Comparison of ENCODE assay signal across 8 cellular contexts in genomic region chr11:86067230-86068137, GRCh38. TPM values are rescaled to one million over a fixed set of nuclear protein-coding genes. Genes with fewer than 3 reads are reported as not detected.
A peak's percentile ranks its signal among the peaks of the same experiment; 100 is the strongest.
DNase-seq lines count a peak whose midpoint lies in the region; ATAC-seq, FAIRE-seq and TF ChIP-seq lines count a peak whose summit lies in the region.

No MANE protein-coding gene starts in this region.

- no peaks in the 10 kb centered on the region for H3K27me3 Mint-ChIP-seq in activated T-helper 2 cell treated with anti-CD3 and anti-CD28 coated beads, Interferon-gamma antibody, Interleukin-2, Interleukin-4, amounts not matched to agents 10 μg/mL and 5 μg/mL and 100 μg/mL, durations not matched to agents 14 hours and 24 hours and 36 hours (ENCODE audit: low read depth)

- peaks cover 4% of the 10 kb centered on the region; the same call in 1 of the 2 replicates for H3K9me2 ChIP-seq in DOHH2 (replicated peaks; ENCODE audit: control insufficient read depth, low read length)

- H3K27ac Mint-ChIP-seq in activated T-helper 2 cell treated with anti-CD3 and anti-CD28 coated beads, Interferon-gamma antibody, Interleukin-2, Interleukin-4, amounts not matched to agents 10 μg/mL and 5 μg/mL and 100 μg/mL, durations not matched to agents 14 hours and 24 hours and 36 hours: peak overlapping the region; percentile 88

- H3F3A ChIP-seq in DOHH2 (ENCODE audit: control insufficient read depth, insufficient read depth): no peaks in the 10 kb centered on the region

- DNase-seq in LoVo (ENCODE audit: low spot score) (peak; percentile 37), small intestine (peak; percentile 83), NCI-H2196 treated with DMSO at 0.1 percent for 48 hours (lab: John Stamatoyannopoulos, UW; ENCODE audit: unreplicated experiment) (no peak)
- DNase-seq in activated T-helper 2 cell treated with anti-CD3 and anti-CD28 coated beads, Interferon-gamma antibody, Interleukin-2, Interleukin-4, amounts not matched to agents 10 μg/mL and 5 μg/mL and 100 μg/mL, durations not matched to agents 14 hours and 24 hours and 36 hours (ENCODE audit: low spot score): no peak

- 0% methylated on average over 14 of the region's 14 CpGs for WGBS in small intestine, 3 donors

- intact Hi-C loops in activated T-helper 2 cell treated with anti-CD3 and anti-CD28 coated beads, Interferon-gamma antibody, Interleukin-2, Interleukin-4, amounts not matched to agents 10 μg/mL and 5 μg/mL and 100 μg/mL, durations not matched to agents 14 hours and 24 hours and 36 hours (cut with micrococcal nuclease): loop anchor here (1.0 to 10.0 kb wide), 8 partner anchors 71 to 737 kb away; partner anchors contain the start of genes PRSS23 and TMEM126B

- peak overlapping the region; percentile 84 for H3K9ac ChIP-seq in iPS-18a (ENCODE audit: low read length)

- H3K9me3 ChIP-seq in DOHH2 (ENCODE audit: control insufficient read depth, insufficient read depth, low read length) (no peaks in the 10 kb centered on the region), iPS-18a (ENCODE audit: control insufficient read depth, low read depth, low read length) (no peaks in the 10 kb centered on the region), small intestine (ENCODE audit: control insufficient read depth, low read depth) (no peaks in the 10 kb centered on the region)

- H3K4me3 Mint-ChIP-seq in activated T-helper 2 cell treated with anti-CD3 and anti-CD28 coated beads, Interferon-gamma antibody, Interleukin-2, Interleukin-4, amounts not matched to agents 10 μg/mL and 5 μg/mL and 100 μg/mL, durations not matched to agents 14 hours and 24 hours and 36 hours (ENCODE audit: low read depth): peak overlapping the region; percentile 95

- TF ChIP-seq CTCF in DOHH2 (IDR thresholded peaks at IDR 0.05; ENCODE audit: low read depth, low read length, poor library complexity, severe bottlenecking): no peak

- H3K27me3 ChIP-seq in DOHH2 (ENCODE audit: control insufficient read depth, low read length) (no peaks in the 10 kb centered on the region), iPS-18a (ENCODE audit: control insufficient read depth, insufficient read depth, low read length) (no peaks in the 10 kb centered on the region), small intestine (ENCODE audit: control insufficient read depth in 2 of 2, insufficient read depth in 2 of 2, low read length in 2 of 2) (no peaks in the 10 kb centered on the region)

- peaks cover 37% of the 10 kb centered on the region for H3K4me1 Mint-ChIP-seq in activated T-helper 2 cell treated with anti-CD3 and anti-CD28 coated beads, Interferon-gamma antibody, Interleukin-2, Interleukin-4, amounts not matched to agents 10 μg/mL and 5 μg/mL and 100 μg/mL, durations not matched to agents 14 hours and 24 hours and 36 hours (ENCODE audit: low read depth)

- H3K4me2 ChIP-seq in DOHH2 (ENCODE audit: low read length): peak overlapping the region; percentile 81

- FAIRE-seq in small intestine (lab: Jason Lieb, UNC): no peak

- H3K27ac ChIP-seq in DOHH2 (ENCODE audit: low read depth, low read length): peak overlapping the region; percentile 44
- H3K27ac ChIP-seq in iPS-18a (ENCODE audit: low read length): peak overlapping the region; percentile 44
- H3K27ac ChIP-seq in small intestine (ENCODE audit: low read depth in 1 of 2, low read length in 1 of 2): peak overlapping the region; percentile 86 to 98

- H3K79me2 ChIP-seq in DOHH2 (ENCODE audit: control insufficient read depth, low read length): peaks cover 64% of the 10 kb centered on the region

- peaks cover 45% of the 10 kb centered on the region for H3K36me3 Mint-ChIP-seq in activated T-helper 2 cell treated with anti-CD3 and anti-CD28 coated beads, Interferon-gamma antibody, Interleukin-2, Interleukin-4, amounts not matched to agents 10 μg/mL and 5 μg/mL and 100 μg/mL, durations not matched to agents 14 hours and 24 hours and 36 hours (ENCODE audit: low read depth)

- peaks cover 8% of the 10 kb centered on the region; the same call in 1 of the 2 replicates for H3K36me3 ChIP-seq in DOHH2 (ENCODE audit: control insufficient read depth, low read length)
- no peaks in the 10 kb centered on the region for H3K36me3 ChIP-seq in iPS-18a (ENCODE audit: control insufficient read depth, low read depth, low read length)
- no peaks in the 10 kb centered on the region for H3K36me3 ChIP-seq in small intestine (ENCODE audit: control insufficient read depth in 2 of 2, insufficient read depth in 2 of 2, low read length in 2 of 2)

- H3K4me1 ChIP-seq in DOHH2 (ENCODE audit: control insufficient read depth, low read length) (peaks cover 55% of the 10 kb centered on the region), iPS-18a (ENCODE audit: control insufficient read depth, low read depth, low read length) (peaks cover 33% of the 10 kb centered on the region), small intestine (ENCODE audit: control insufficient read depth in 2 of 2, insufficient read depth in 1 of 2, low read depth in 1 of 2, low read length in 1 of 2) (no peaks in the 10 kb centered on the region)

- no peaks in the 10 kb centered on the region for H3K9me3 Mint-ChIP-seq in activated T-helper 2 cell treated with anti-CD3 and anti-CD28 coated beads, Interferon-gamma antibody, Interleukin-2, Interleukin-4, amounts not matched to agents 10 μg/mL and 5 μg/mL and 100 μg/mL, durations not matched to agents 14 hours and 24 hours and 36 hours

- peak overlapping the region; percentile 89 for H3K4me3 ChIP-seq in DOHH2 (ENCODE audit: low read length)
- H3K4me3 ChIP-seq in iPS-18a (ENCODE audit: low read length): peak overlapping the region; percentile 98
- H3K4me3 ChIP-seq in small intestine (ENCODE audit: low read depth in 1 of 2, low read length in 2 of 2): peak overlapping the region; percentile 98 to 100

- ATAC-seq in HG03354 (IDR thresholded peaks at IDR 0.05; ENCODE audit: poor library complexity, severe bottlenecking, unreplicated experiment): no peak
- no peak for ATAC-seq in GM18907 (IDR thresholded peaks at IDR 0.05; ENCODE audit: unreplicated experiment)

- peaks cover 36% of the 10 kb centered on the region for H4K20me1 ChIP-seq in DOHH2 (ENCODE audit: control insufficient read depth, insufficient read depth, low read depth, low read length)

RNA-seq across cellular contexts. Expression of gene PICALM, which starts 1.4 kb away (rescaled TPM):
- total RNA-seq in activated T-helper 2 cell treated with anti-CD3 and anti-CD28 coated beads, Interferon-gamma antibody, Interleukin-2, Interleukin-4, amounts not matched to agents 10 μg/mL and 5 μg/mL and 100 μg/mL, durations not matched to agents 14 hours and 24 hours and 36 hours: 193 and 213 TPM in 2 replicates
- 100 to 1,000 TPM in 2 of 3 donors, 10 to 100 TPM in 1; 88.8 to 127 (median 106) TPM for polyA plus RNA-seq in small intestine

Comparison
In these comparisons a context has a peak if more than half of its experiments do, and no peak if none do; other contexts are left out.
1. DNase-seq: peak in LoVo (single experiment) and small intestine (single experiment); none in activated T-helper 2 cell treated with anti-CD3 and anti-CD28 coated beads, Interferon-gamma antibody, Interleukin-2, Interleukin-4, amounts not matched to agents 10 μg/mL and 5 μg/mL and 100 μg/mL, durations not matched to agents 14 hours and 24 hours and 36 hours (single experiment) and NCI-H2196 treated with DMSO at 0.1 percent for 48 hours (single experiment).
2. Peak in every context shown above with its lines, with median percentiles within 50 percentile points of each other: H3K27ac ChIP-seq and H3K4me3 ChIP-seq.